Comparison of ENCODE assay signal across 29 cellular contexts in the genomic region with DNA sequence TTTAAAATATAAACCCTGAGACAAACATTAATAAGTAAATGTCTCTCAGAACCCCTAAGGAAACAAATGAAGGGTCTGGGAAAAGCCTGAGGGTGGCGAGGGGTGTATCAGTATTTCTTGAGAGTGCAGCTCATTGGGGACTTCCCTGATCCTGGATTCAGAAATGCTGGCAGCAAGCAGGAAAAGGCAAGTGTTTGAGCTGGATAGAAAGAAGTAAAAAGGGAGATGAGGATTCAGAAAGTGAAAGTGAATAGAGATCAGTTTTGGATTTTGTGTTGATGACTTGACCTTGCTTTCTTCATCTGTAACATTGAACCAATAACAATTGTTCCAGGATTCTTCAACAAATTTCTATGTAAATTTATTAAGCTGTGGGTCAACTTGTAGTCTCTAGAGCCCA.
DNase-seq lines count a peak whose midpoint lies in the region; ATAC-seq, FAIRE-seq and TF ChIP-seq lines count a peak whose summit lies in the region.
"Had no signal": no experiment of that assay in that cellular context is flagged by ENCODE, and none has a peak within 500 bp of the region (broad histone marks: within the 10 kb centered on the region; RNA-seq: fewer than 3 reads in every experiment).

No MANE protein-coding gene starts in this region.

- H3K36me3 Mint-ChIP-seq in activated CD4-positive, alpha-beta T cell treated with anti-CD3 and anti-CD28 coated beads, Interleukin-2, amount 10 ng/mL, durations not matched to agents 7 days and 5 days (ENCODE audit: low read depth) = peaks cover 16% of the 10 kb centered on the region
- H3K36me3 Mint-ChIP-seq: activated naive CD4-positive, alpha-beta T cell treated with anti-CD3 and anti-CD28 coated beads, Interleukin-2, amount 50 U/mL, for 72 hours had no signal

- H3K4me1 Mint-ChIP-seq in activated CD4-positive, alpha-beta T cell treated with anti-CD3 and anti-CD28 coated beads, Interleukin-2, amount 10 ng/mL, durations not matched to agents 7 days and 5 days = peaks cover 49% of the 10 kb centered on the region

- H3K4me2 ChIP-seq in GM12878 (ENCODE audit: control insufficient read depth, insufficient read depth) = peak overlapping the region; percentile 19; the same call in 1 of the 2 replicates
- H3K4me2 ChIP-seq: KMS-11 had no signal

- H3K27ac Mint-ChIP-seq in activated CD4-positive, alpha-beta T cell treated with anti-CD3 and anti-CD28 coated beads, Interleukin-2, amount 10 ng/mL, durations not matched to agents 7 days and 5 days = peak overlapping the region; percentile 77
- H3K27ac Mint-ChIP-seq: activated naive CD4-positive, alpha-beta T cell treated with anti-CD3 and anti-CD28 coated beads, Interleukin-2, amount 50 U/mL, for 72 hours; activated T-helper 2 cell treated with anti-CD3 and anti-CD28 coated beads, Interferon-gamma antibody, Interleukin-2, Interleukin-4, amounts not matched to agents 10 μg/mL and 5 μg/mL and 100 μg/mL, durations not matched to agents 14 hours and 24 hours and 36 hours; B cell had no signal

- H3K27me3 ChIP-seq in GM12878 (replicated peaks in 1 of 2; ENCODE audit: control insufficient read depth in 2 of 2, insufficient read depth in 2 of 2, low read length in 1 of 2) (no peaks in the 10 kb centered on the region; a peak in 1 of 4 replicates), thyroid gland (no peaks in the 10 kb centered on the region)
- H3K27me3 ChIP-seq: esophagus muscularis mucosa, neutrophil, transverse colon had no signal

- ATAC-seq in GM12878 = no peak
- ATAC-seq: activated naive CD4-positive, alpha-beta T cell treated with anti-CD3 and anti-CD28 coated beads, Interleukin-2, amount 50 U/mL, for 72 hours; psoas muscle had no signal

- no TSS peak for BruUV-seq in GM12878 (replicated peaks; lab: Mats Ljungman, UMichigan)

- H3K36me3 ChIP-seq in GM12878 (ENCODE audit: control insufficient read depth in 2 of 2, insufficient read depth in 2 of 2, low read length in 1 of 2) (no peaks in the 10 kb centered on the region), thyroid gland (no peaks in the 10 kb centered on the region)
- H3K36me3 ChIP-seq: esophagus muscularis mucosa, neutrophil, transverse colon, WERI-Rb-1 had no signal

- no peaks in the 10 kb centered on the region for H4K20me1 ChIP-seq in GM12878 (ENCODE audit: control insufficient read depth, insufficient read depth)

- peaks cover 3% of the 10 kb centered on the region for H3K9me3 Mint-ChIP-seq in activated CD4-positive, alpha-beta T cell treated with anti-CD3 and anti-CD28 coated beads, Interleukin-2, amount 10 ng/mL, durations not matched to agents 7 days and 5 days
- H3K9me3 Mint-ChIP-seq: activated naive CD4-positive, alpha-beta T cell treated with anti-CD3 and anti-CD28 coated beads, Interleukin-2, amount 50 U/mL, for 72 hours; activated T-helper 2 cell treated with anti-CD3 and anti-CD28 coated beads, Interferon-gamma antibody, Interleukin-2, Interleukin-4, amounts not matched to agents 10 μg/mL and 5 μg/mL and 100 μg/mL, durations not matched to agents 14 hours and 24 hours and 36 hours had no signal

- SMC1A ChIA-PET in GM12878 (lab: Charles Lee; ENCODE audit: uncharacterized antibody, unreplicated experiment) = interaction anchor here (1.1 kb wide), 1 partner anchor 14 kb away, joined by 3 read pairs; no protein-coding TSS in a partner anchor

- POLR2A ChIA-PET in activated CD4-positive, alpha-beta T cell treated with anti-CD3 and anti-CD28 coated beads, Interleukin-2, amount 10 ng/mL, durations not matched to agents 7 days and 5 days (lab: Charles Lee) = interaction anchor here (0.6 kb wide), 1 partner anchor 129 kb away, joined by 3 read pairs; no protein-coding TSS in a partner anchor
- POLR2A ChIA-PET in GM12878 (lab: Charles Lee) = interaction anchor here (0.6 kb wide), 1 partner anchor 98 kb away, joined by 5 read pairs; no protein-coding TSS in a partner anchor

- TF ChIP-seq EP300 in GM12878 (IDR thresholded peaks at IDR 0.05; ENCODE audit: borderline replicate concordance in 1 of 2, control insufficient read depth in 1 of 2, low read depth in 2 of 2, low read length in 2 of 2) = no peak

- no peak for DNase-seq in activated CD4-positive, alpha-beta T cell treated with anti-CD3 and anti-CD28 coated beads, Interleukin-2, amount 10 ng/mL, durations not matched to agents 7 days and 5 days
- DNase-seq in activated CD4-positive, alpha-beta T cell treated with anti-CD3 and anti-CD28 coated beads, Interleukin-2, amount 50 U/mL, for 1 hour = no peak
- DNase-seq in GM12878 (ENCODE audit: low read depth, low spot score) = no peak
- DNase-seq in fibroblast of peridontal ligament (ENCODE audit: extremely low read depth) = peak; percentile 14
- DNase-seq in thyroid gland = no peak
- DNase-seq in SKM-1 treated with dmso at 0.1 percent for 144 hours (lab: John Stamatoyannopoulos, UW; ENCODE audit: unreplicated experiment) = no peak
- DNase-seq in activated T-cell treated with anti-CD3 and anti-CD28 coated beads, Interleukin-2, amount 50 U/mL, for 1 hour = no peak
- no peak for DNase-seq in NCI-H2081 treated with DMSO at 0.1 percent for 48 hours (lab: John Stamatoyannopoulos, UW)
- DNase-seq: 8988T; activated CD4-positive, alpha-beta T cell treated with anti-CD3 and anti-CD28 coated beads, Interleukin-2, amount 50 U/mL, for 4 hours; activated CD8-positive, alpha-beta memory T cell treated with anti-CD3 and anti-CD28 coated beads, Interleukin-2, amount 50 U/mL, for 4 hours; DMS79; GOT3; islet precursor cell; NCI-H1694; NCI-H2171 treated with DMSO at 0.1 percent for 48 hours; NCI-H69; psoas muscle; RPMI8226; stimulated activated CD8-positive, alpha-beta memory T cell treated with anti-CD3 and anti-CD28 coated beads, Interleukin-4, amount 100 ng/mL, for 48 hours; T-helper 9 cell; transverse colon; WERI-Rb-1 had no signal

- H3K4me3 Mint-ChIP-seq in activated CD4-positive, alpha-beta T cell treated with anti-CD3 and anti-CD28 coated beads, Interleukin-2, amount 10 ng/mL, durations not matched to agents 7 days and 5 days = peak overlapping the region; percentile 36
- H3K4me3 Mint-ChIP-seq: B cell had no signal

- H3K27ac ChIP-seq in GM12878 (ENCODE audit: control insufficient read depth, insufficient read depth) (peak overlapping the region; percentile 20; the same call in 1 of the 2 replicates), thyroid gland (peak overlapping the region in 2 of 3 donors; percentile 6 to 31)
- H3K27ac ChIP-seq: esophagus muscularis mucosa, KMS-11, neutrophil, psoas muscle, WERI-Rb-1 had no signal

- CTCF ChIA-PET in activated CD4-positive, alpha-beta T cell treated with anti-CD3 and anti-CD28 coated beads, Interleukin-2, amount 10 ng/mL, durations not matched to agents 7 days and 5 days (lab: Charles Lee) = no interaction called here
- CTCF ChIA-PET in GM12878 (lab: Yijun Ruan, JAX) = interaction anchor here (1.0 to 1.2 kb wide), 2 partner anchors 74 to 388 kb away, joined by 3 read pairs; no protein-coding TSS in a partner anchor

- no peak overlapping the region for H3K9ac ChIP-seq in GM12878 (ENCODE audit: control insufficient read depth, insufficient read depth, low read length)
- H3K9ac ChIP-seq: KMS-11 had no signal

- 4% methylated on average over 1 of the region's 1 CpG for WGBS in GM12878 (ENCODE audit: insufficient coverage, insufficient replicate concordance, low lambda C conversion rate, missing lambda C conversion rate)
- 83 to 85% methylated on average over 1 of the region's 1 CpG for WGBS in thyroid gland, 2 donors

- H2AFZ ChIP-seq in GM12878 (ENCODE audit: control insufficient read depth, low read depth, low read length) = peak overlapping the region; percentile 33

- intact Hi-C loops in GM12878 (cut with micrococcal nuclease; ENCODE audit: unreplicated experiment) (no loop called here), thyroid gland (cut with DNase I) (no loop called here)

- RAD21 ChIA-PET in GM12878 (lab: Charles Lee; ENCODE audit: unreplicated experiment) = no interaction called here

- H3K4me3 ChIP-seq in GM12878 (peak overlapping the region; percentile 1; the same call in 1 of the 2 replicates), thyroid gland (replicated peaks in 1 of 3) (no peak overlapping the region)
- H3K4me3 ChIP-seq: esophagus muscularis mucosa, psoas muscle, transverse colon had no signal

- peaks cover 3% of the 10 kb centered on the region; the same call in 1 of the 2 replicates for H3K4me1 ChIP-seq in GM12878 (ENCODE audit: control insufficient read depth, insufficient read depth, low read length)
- H3K4me1 ChIP-seq in thyroid gland = peaks cover 14 to 47% of the 10 kb centered on the region in 2 donors
- H3K4me1 ChIP-seq: psoas muscle had no signal

- no peak for TF ChIP-seq RAD21 in GM12878 (IDR thresholded peaks at IDR 0.05; ENCODE audit: insufficient read depth, low read depth, low read length)

- H3K9me3 ChIP-seq in GM12878 (replicated peaks; ENCODE audit: control insufficient read depth, insufficient read depth, low read length) = no peaks in the 10 kb centered on the region; the same call in 2 of the 3 replicates
- no peaks in the 10 kb centered on the region for H3K9me3 ChIP-seq in thyroid gland
- H3K9me3 ChIP-seq: esophagus muscularis mucosa, neutrophil, psoas muscle, transverse colon had no signal

- no peak for TF ChIP-seq CTCF in GM12878 (IDR thresholded peaks at IDR 0.05 in 2 of 3, conservative IDR thresholded peaks at IDR 0.05 in 1 of 3; ENCODE audit: control insufficient read depth in 2 of 3, extremely low read depth in 1 of 3, insufficient read depth in 1 of 3, low read depth in 3 of 3, low read length in 3 of 3)
- TF ChIP-seq CTCF in thyroid gland (IDR thresholded peaks at IDR 0.05) = no peak

- FAIRE-seq in GM12878 (lab: Jason Lieb, UNC) = peak; percentile 59

- no peaks in the 10 kb centered on the region for H3K79me2 ChIP-seq in GM12878 (ENCODE audit: control insufficient read depth, insufficient read depth, low read length)

- TF ChIP-seq POLR2A in GM12878 (IDR thresholded peaks at IDR 0.05; ENCODE audit: low read depth, low read length) = no peak
- no peak for TF ChIP-seq POLR2A in thyroid gland (IDR thresholded peaks at IDR 0.05)

- no peaks in the 10 kb centered on the region for H3K27me3 Mint-ChIP-seq in activated CD4-positive, alpha-beta T cell treated with anti-CD3 and anti-CD28 coated beads, Interleukin-2, amount 10 ng/mL, durations not matched to agents 7 days and 5 days
- H3K27me3 Mint-ChIP-seq: B cell had no signal

- in situ Hi-C loops in GM12878 (cut with MboI) = no loop called here

TF ChIP-seq in GM12878, 131 proteins besides CTCF, POLR2A, EP300 and RAD21 (continues in another document):
- no peak for TF ChIP-seq MYB (IDR thresholded peaks at IDR 0.05; ENCODE audit: borderline replicate concordance, low read depth, low read length)
- no peak for TF ChIP-seq HDGF (IDR thresholded peaks at IDR 0.05)
- no peak for TF ChIP-seq KAT2A (conservative IDR thresholded peaks at IDR 0.05; ENCODE audit: control insufficient read depth, low read depth, low read length)
- TF ChIP-seq EZH2 (IDR thresholded peaks at IDR 0.05; ENCODE audit: borderline replicate concordance, control insufficient read depth, low read depth, low read length) = no peak
- TF ChIP-seq SRF (IDR thresholded peaks at IDR 0.05; ENCODE audit: low read depth in 2 of 2, low read length in 2 of 2) = no peak
